ENCODE assay signal across 1 cellular context in the genomic region with DNA sequence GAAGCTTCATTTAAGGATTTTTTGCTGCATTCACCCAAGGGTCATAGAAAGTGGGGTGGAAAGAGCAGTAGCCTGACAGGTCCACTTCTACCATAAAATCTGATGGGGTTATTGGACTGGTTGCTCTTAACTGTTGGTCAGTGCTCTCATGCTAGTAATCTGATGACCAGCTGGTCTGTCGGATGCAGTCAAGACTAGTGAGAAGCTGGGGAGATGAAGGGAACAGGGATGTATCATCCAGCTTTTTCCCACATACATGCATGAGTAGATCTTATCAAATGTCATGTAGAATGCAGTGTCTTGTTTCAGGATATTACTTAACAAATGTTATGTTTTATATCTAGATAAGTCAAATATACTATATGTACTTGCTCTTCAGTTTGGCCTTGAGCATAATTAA.
A peak's percentile ranks its signal among the peaks of the same experiment; 100 is the strongest.
TF ChIP-seq lines count a peak whose summit lies in the region.

No MANE protein-coding gene starts in this region.

TF ChIP-seq in HepG2, 621 proteins besides CTCF, POLR2A, EP300 and RAD21:
- TF ChIP-seq ZNF232 (CRISPR knock-in tag; IDR thresholded peaks at IDR 0.05; ENCODE audit: borderline replicate concordance) = no peak
- TF ChIP-seq POLR2AphosphoS2 (IDR thresholded peaks at IDR 0.05; ENCODE audit: low read depth, low read length) = peak; percentile 59; the same call in 1 of the 2 replicates
